In genomic region chr2:32168513-32168912, GRCh38 we compare ENCODE assay signal across 12 cellular contexts. TPM values are rescaled to one million over a fixed set of nuclear protein-coding genes. Genes with fewer than 3 reads are reported as not detected.
DNase-seq lines count a peak whose midpoint lies in the region; ATAC-seq and TF ChIP-seq lines count a peak whose summit lies in the region.
"Had no signal": no experiment of that assay in that cellular context is flagged by ENCODE, and none has a peak within 500 bp of the region (broad histone marks: within the 10 kb centered on the region; RNA-seq: fewer than 3 reads in every experiment).

No MANE protein-coding gene starts in this region.

- H3K4me1 ChIP-seq in CD8-positive, alpha-beta memory T cell (ENCODE audit: insufficient read depth, low read length) = peaks cover 6% of the 10 kb centered on the region
- peaks cover 5% of the 10 kb centered on the region for H3K4me1 ChIP-seq in smooth muscle cell (ENCODE audit: low read depth)

- H3K27ac Mint-ChIP-seq in CD8-positive, alpha-beta memory T cell = peak overlapping the region in 3 of 8 donors; percentile 24 to 83 (median 75)
- H3K27ac Mint-ChIP-seq in T-helper 17 cell (no peak overlapping the region), chondrocyte (ENCODE audit: unreplicated experiment) (no peak overlapping the region)
- H3K27ac Mint-ChIP-seq: type B pancreatic cell had no signal

- no peak for DNase-seq in CD8-positive, alpha-beta memory T cell
- DNase-seq in OCI-M1 (lab: John Stamatoyannopoulos, UW) (peak; percentile 88), T-helper 17 cell (no peak), smooth muscle cell (lab: John Stamatoyannopoulos, UW; ENCODE audit: unreplicated experiment) (no peak), chondrocyte (ENCODE audit: low spot score) (no peak)
- DNase-seq in activated CD4-positive, alpha-beta T cell treated with anti-CD3 and anti-CD28 coated beads, Interleukin-2, amount 50 U/mL, for 4 hours = no peak
- DNase-seq: activated CD4-positive, CD25-positive, alpha-beta regulatory T cell; NCI-H226; SHP77 had no signal

- H3K27ac ChIP-seq in CD8-positive, alpha-beta memory T cell (ENCODE audit: low read depth, low read length) = peak overlapping the region; percentile 40
- no peak overlapping the region for H3K27ac ChIP-seq in smooth muscle cell (ENCODE audit: low read depth)

- H4K20me1 ChIP-seq in smooth muscle cell (ENCODE audit: low read depth) = peaks cover 2% of the 10 kb centered on the region

- no peak overlapping the region for H3K4me2 ChIP-seq in smooth muscle cell

- H3K9me3 ChIP-seq in CD8-positive, alpha-beta memory T cell (ENCODE audit: low read length) = no peaks in the 10 kb centered on the region
- H3K9me3 ChIP-seq in T-helper 17 cell (ENCODE audit: control insufficient read depth, low read length, poor library complexity, severe bottlenecking) = no peaks in the 10 kb centered on the region
- H3K9me3 ChIP-seq in smooth muscle cell (replicated peaks; ENCODE audit: low read depth) = no peaks in the 10 kb centered on the region

- H3K9me3 Mint-ChIP-seq in CD8-positive, alpha-beta memory T cell = no peaks in the 10 kb centered on the region
- no peaks in the 10 kb centered on the region for H3K9me3 Mint-ChIP-seq in chondrocyte (ENCODE audit: low read depth)
- H3K9me3 Mint-ChIP-seq: type B pancreatic cell had no signal

- no peaks in the 10 kb centered on the region for H3K27me3 ChIP-seq in CD8-positive, alpha-beta memory T cell (ENCODE audit: insufficient read depth, low read length, poor library complexity, severe bottlenecking)
- H3K27me3 ChIP-seq in smooth muscle cell (ENCODE audit: low read depth) = no peaks in the 10 kb centered on the region

- H3K36me3 Mint-ChIP-seq in CD8-positive, alpha-beta memory T cell = peaks cover 0 to 40% (median 17%) of the 10 kb centered on the region in 3 donors
- H3K36me3 Mint-ChIP-seq in T-helper 17 cell (ENCODE audit: low read depth) (peaks cover 12% of the 10 kb centered on the region), chondrocyte (ENCODE audit: low read depth) (peaks cover 9% of the 10 kb centered on the region)

- ATAC-seq in GM18861 (IDR thresholded peaks at IDR 0.05; ENCODE audit: unreplicated experiment) (peak; percentile 40), HG02884 (IDR thresholded peaks at IDR 0.05; ENCODE audit: unreplicated experiment) (peak; percentile 38), T-helper 17 cell (no peak)

- H3F3A ChIP-seq in smooth muscle cell (ENCODE audit: low read depth) = no peaks in the 10 kb centered on the region

- TF ChIP-seq CTCF in smooth muscle cell (IDR thresholded peaks at IDR 0.05; ENCODE audit: borderline replicate concordance, insufficient read depth, poor library complexity, severe bottlenecking) = no peak
- no peak for TF ChIP-seq CTCF in chondrocyte (IDR thresholded peaks at IDR 0.05)

- peak overlapping the region in 1 of 7 donors; percentile 31 for H3K4me3 Mint-ChIP-seq in CD8-positive, alpha-beta memory T cell
- no peak overlapping the region for H3K4me3 Mint-ChIP-seq in T-helper 17 cell
- no peak overlapping the region for H3K4me3 Mint-ChIP-seq in chondrocyte (ENCODE audit: unreplicated experiment)

- POLR2A ChIA-PET in CD8-positive, alpha-beta memory T cell (lab: Charles Lee) = no interaction called here

- CTCF ChIA-PET in CD8-positive, alpha-beta memory T cell (lab: Charles Lee) = no interaction called here

- H3K36me3 ChIP-seq in CD8-positive, alpha-beta memory T cell (ENCODE audit: insufficient read depth, low read length) = peaks cover 9% of the 10 kb centered on the region
- H3K36me3 ChIP-seq in smooth muscle cell (ENCODE audit: low read depth) = no peaks in the 10 kb centered on the region

- H3K4me1 Mint-ChIP-seq in CD8-positive, alpha-beta memory T cell = peaks cover 39 to 64% (median 60%) of the 10 kb centered on the region in 3 donors
- H3K4me1 Mint-ChIP-seq in T-helper 17 cell (peaks cover 31% of the 10 kb centered on the region), chondrocyte (ENCODE audit: low read depth) (peaks cover 30% of the 10 kb centered on the region)

- no peak overlapping the region for H3K4me3 ChIP-seq in CD8-positive, alpha-beta memory T cell (ENCODE audit: low read length)
- H3K4me3 ChIP-seq in smooth muscle cell = no peak overlapping the region

- no peak overlapping the region for H3K9ac ChIP-seq in smooth muscle cell (ENCODE audit: low read depth)

- WGBS in smooth muscle cell (ENCODE audit: low lambda C conversion rate) = 77% methylated on average over 2 of the region's 2 CpGs

- H2AFZ ChIP-seq in smooth muscle cell (ENCODE audit: low read depth) = no peak overlapping the region

- peaks cover 0 to 1% of the 10 kb centered on the region in 2 donors for H3K27me3 Mint-ChIP-seq in CD8-positive, alpha-beta memory T cell
- H3K27me3 Mint-ChIP-seq in T-helper 17 cell (no peaks in the 10 kb centered on the region), chondrocyte (ENCODE audit: low read depth) (no peaks in the 10 kb centered on the region)
- H3K27me3 Mint-ChIP-seq: type B pancreatic cell had no signal

- peaks cover 25% of the 10 kb centered on the region for H3K79me2 ChIP-seq in smooth muscle cell (ENCODE audit: low read depth)

RNA-seq across cellular contexts. Expression of gene SLC30A6, which starts 2.8 kb away (rescaled TPM):
- 10 to 100 TPM; 29.5 to 29.6 TPM for total RNA-seq in CD8-positive, alpha-beta memory T cell
- 8.8 TPM for polyA plus RNA-seq in CD8-positive, alpha-beta memory T cell
- 1 to 10 TPM; 8.0 to 8.1 TPM for total RNA-seq in T-helper 17 cell
- 27.8 and 28.9 TPM in 2 replicates for total RNA-seq in smooth muscle cell
- polyA plus RNA-seq in smooth muscle cell = 10.5 and 12.8 TPM in 2 replicates
- total RNA-seq in chondrocyte = 26.5 to 34.4 TPM (median 28.8 TPM) in 3 replicates
